In the genomic region with DNA sequence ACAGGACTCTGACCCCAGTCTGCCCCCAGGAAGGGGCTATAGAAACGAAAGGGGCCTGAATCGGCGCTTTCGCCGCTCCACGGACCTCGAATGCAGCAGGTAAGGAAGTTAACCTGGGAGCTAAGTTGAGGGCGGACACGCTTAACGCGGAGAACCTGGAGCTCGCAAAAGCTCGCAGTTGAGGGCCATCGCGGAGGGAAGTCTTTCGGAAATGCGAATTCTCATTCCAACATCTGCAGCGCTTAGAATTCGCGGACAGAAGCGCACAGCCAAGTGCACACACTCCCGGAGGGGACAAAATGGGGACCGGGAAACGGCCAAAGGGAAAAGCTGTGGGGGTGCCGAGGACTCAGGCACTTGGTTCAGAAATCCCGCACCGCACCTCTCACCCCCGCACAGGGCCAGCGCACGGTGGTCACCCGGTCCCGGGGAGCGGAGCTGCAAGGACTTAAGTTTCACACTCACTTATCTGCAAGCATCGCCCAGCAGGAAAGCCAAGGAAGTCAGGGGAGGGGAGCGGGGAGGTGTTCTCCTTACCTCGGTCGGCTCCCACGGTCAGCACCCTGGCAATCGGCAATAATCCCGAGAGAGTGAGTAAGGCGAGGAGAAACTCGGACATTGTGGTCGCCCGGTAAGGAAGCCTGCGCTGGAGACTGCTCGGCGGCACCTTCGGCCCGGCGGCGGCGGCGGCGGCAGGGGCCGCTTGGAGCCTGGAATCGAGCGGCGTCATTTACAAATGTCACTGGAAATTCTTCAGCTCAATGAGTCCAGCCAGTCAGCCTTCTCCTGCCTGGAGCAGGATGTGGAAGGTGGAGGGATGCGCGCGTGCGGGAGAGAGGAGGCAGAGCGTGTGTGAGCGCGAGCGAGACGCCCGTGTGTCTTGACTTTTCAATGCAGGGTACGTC, we compare ENCODE assay signal across 8 cellular contexts. TPM values are rescaled to one million over a fixed set of nuclear protein-coding genes. Genes with fewer than 3 reads are reported as not detected.
DNase-seq lines count a peak whose midpoint lies in the region; ATAC-seq and TF ChIP-seq lines count a peak whose summit lies in the region.

No MANE protein-coding gene starts in this region.

- TF ChIP-seq CTCF in KMS-11 (conservative IDR thresholded peaks at IDR 0.05; ENCODE audit: low read depth, low read length) = no peak
- TF ChIP-seq CTCF in cardiac muscle cell (IDR thresholded peaks at IDR 0.05; ENCODE audit: low read depth, low read length) = no peak
- TF ChIP-seq CTCF in osteocyte (IDR thresholded peaks at IDR 0.05) = no peak

- H3K79me2 ChIP-seq in ACC112 (ENCODE audit: control insufficient read depth, insufficient read depth, low read length, unreplicated experiment) (no peaks in the 10 kb centered on the region), KMS-11 (ENCODE audit: insufficient read depth, low read depth) (no peaks in the 10 kb centered on the region)

- H3K36me3 ChIP-seq in ACC112 (ENCODE audit: insufficient read depth, low read length) (no peaks in the 10 kb centered on the region), KMS-11 (ENCODE audit: insufficient read depth) (no peaks in the 10 kb centered on the region), adipocyte (ENCODE audit: control insufficient read depth, insufficient read depth, low read length, severe bottlenecking) (no peaks in the 10 kb centered on the region), cardiac muscle cell (no peaks in the 10 kb centered on the region)

- peaks cover 23% of the 10 kb centered on the region for H3K4me1 Mint-ChIP-seq in osteocyte (ENCODE audit: unreplicated experiment)

- no peak overlapping the region for H3K27ac ChIP-seq in ACC112 (ENCODE audit: low read depth, low read length)
- no peak overlapping the region for H3K27ac ChIP-seq in KMS-11
- no peak overlapping the region for H3K27ac ChIP-seq in cardiac muscle cell

- peaks cover 11% of the 10 kb centered on the region for H3K27me3 Mint-ChIP-seq in osteocyte (ENCODE audit: unreplicated experiment)

- H3K9ac ChIP-seq in KMS-11 (peak overlapping the region; percentile 71; the same call in 1 of the 2 replicates), adipocyte (ENCODE audit: low read length) (peak overlapping the region; percentile 66)

- peaks cover 2% of the 10 kb centered on the region for H3K36me3 Mint-ChIP-seq in osteocyte (ENCODE audit: unreplicated experiment)

- H3K4me2 ChIP-seq in KMS-11 = peak overlapping the region; percentile 60

- H3K4me3 Mint-ChIP-seq in osteocyte (ENCODE audit: unreplicated experiment) = peak overlapping the region; percentile 93

- peak; percentile 28 for ATAC-seq in GM19025 (IDR thresholded peaks at IDR 0.05; ENCODE audit: low read depth, unreplicated experiment)

- no peaks in the 10 kb centered on the region for H3K9me3 Mint-ChIP-seq in osteocyte (ENCODE audit: unreplicated experiment)

- H4K20me1 ChIP-seq in KMS-11 (ENCODE audit: insufficient read depth) = no peaks in the 10 kb centered on the region

- H3K9me3 ChIP-seq in adipocyte (ENCODE audit: control insufficient read depth, low read length) (no peaks in the 10 kb centered on the region), cardiac muscle cell (ENCODE audit: low read depth) (no peaks in the 10 kb centered on the region)

- DNase-seq in adipocyte (ENCODE audit: low read depth) = peak; percentile 85
- peak; percentile 68 to 86 for DNase-seq in cardiac muscle cell (ENCODE audit: low read depth in 1 of 2, low spot score in 1 of 2)
- peak; percentile 87 for DNase-seq in osteocyte (ENCODE audit: extremely low spot score, unreplicated experiment)
- DNase-seq in CD1c-positive myeloid dendritic cell (ENCODE audit: extremely low spot score) = no peak
- DNase-seq in NOMO-1 treated with DMSO at 0.1 percent for 48 hours (lab: John Stamatoyannopoulos, UW; ENCODE audit: unreplicated experiment) = no peak

- H2AFZ ChIP-seq in ACC112 (ENCODE audit: low read length, unreplicated experiment) (peak overlapping the region; percentile 83), KMS-11 (ENCODE audit: low read depth) (peak overlapping the region; percentile 92)

- H3K4me1 ChIP-seq in ACC112 (ENCODE audit: control insufficient read depth, insufficient read depth, low read length, unreplicated experiment) = no peaks in the 10 kb centered on the region
- H3K4me1 ChIP-seq in KMS-11 (ENCODE audit: low read depth, poor library complexity, severe bottlenecking) = no peaks in the 10 kb centered on the region
- peaks cover 18% of the 10 kb centered on the region for H3K4me1 ChIP-seq in adipocyte (ENCODE audit: control insufficient read depth, insufficient read depth, low read length)
- H3K4me1 ChIP-seq in cardiac muscle cell (ENCODE audit: low read depth) = no peaks in the 10 kb centered on the region

- H3K27me3 ChIP-seq in ACC112 (ENCODE audit: insufficient read depth, low read length) (peaks cover 62% of the 10 kb centered on the region), KMS-11 (ENCODE audit: insufficient read depth, low read depth) (no peaks in the 10 kb centered on the region), adipocyte (replicated peaks; ENCODE audit: control insufficient read depth, insufficient read depth, low read length) (peaks cover 12% of the 10 kb centered on the region), cardiac muscle cell (peaks cover 28% of the 10 kb centered on the region)

- peak overlapping the region; percentile 74 for H3K4me3 ChIP-seq in ACC112 (ENCODE audit: low read depth, low read length)
- no peak overlapping the region for H3K4me3 ChIP-seq in KMS-11 (IDR thresholded peaks at IDR 0.05; ENCODE audit: insufficient read depth, low read depth, low read length)
- H3K4me3 ChIP-seq in adipocyte (ENCODE audit: low read length) = peak overlapping the region; percentile 82
- H3K4me3 ChIP-seq in cardiac muscle cell = peak overlapping the region; percentile 51

- H3K27ac Mint-ChIP-seq in osteocyte (ENCODE audit: unreplicated experiment) = peak overlapping the region; percentile 93

RNA-seq across cellular contexts. Expression of a gene that starts 0.5 kb away (rescaled TPM):
- total RNA-seq in cardiac muscle cell (2.4 and 2.5 TPM in 2 replicates), osteocyte (3.6 and 4.5 TPM in 2 replicates)
- 1.00 and 1.2 TPM in 2 replicates for polyA plus RNA-seq in cardiac muscle cell

Comparison
In these comparisons a context has a peak if more than half of its experiments do, and no peak if none do; other contexts are left out.
1. DNase-seq: peak in adipocyte (single experiment), cardiac muscle cell (2 of 2) and osteocyte (single experiment); none in CD1c-positive myeloid dendritic cell (single experiment) and NOMO-1 treated with DMSO at 0.1 percent for 48 hours (single experiment).